ENCODE assay signal across 28 cellular contexts in the genomic region with DNA sequence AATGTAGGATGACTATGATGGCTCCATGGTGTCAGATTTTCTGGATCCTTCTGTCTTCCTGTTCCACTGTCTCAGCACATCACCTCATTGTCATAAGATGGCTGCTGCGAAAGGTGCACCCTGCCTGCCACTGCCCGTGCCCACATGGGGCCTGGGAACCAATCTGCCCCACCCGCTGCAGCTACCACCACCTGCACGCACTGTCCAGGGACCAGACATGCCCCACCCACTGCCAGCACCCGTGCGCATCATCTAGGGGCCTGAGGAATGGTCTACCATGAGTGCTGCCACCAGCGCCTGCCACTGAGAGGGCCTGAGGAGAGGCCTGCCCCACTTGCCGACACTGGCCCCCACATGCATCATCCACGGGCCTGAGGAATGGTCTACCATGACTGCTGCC. TPM values are rescaled to one million over a fixed set of nuclear protein-coding genes. Genes with fewer than 3 reads are reported as not detected.
"Had no signal": no experiment of that assay in that cellular context is flagged by ENCODE, and none has a peak within 500 bp of the region (broad histone marks: within the 10 kb centered on the region; RNA-seq: fewer than 3 reads in every experiment).

No MANE protein-coding gene starts in this region.

- H3K4me3 Mint-ChIP-seq: activated CD4-positive, alpha-beta T cell treated with anti-CD3 and anti-CD28 coated beads, Interleukin-2, amount 10 ng/mL, durations not matched to agents 24 days and 14 days; activated CD8-positive, alpha-beta T cell treated with anti-CD3 and anti-CD28 coated beads for 36 hours; activated naive CD4-positive, alpha-beta T cell treated with anti-CD3 and anti-CD28 coated beads for 36 hours; activated T-cell treated with anti-CD3 and anti-CD28 coated beads, Interleukin-2, amount 50 U/mL, for 72 hours; activated T-helper 17 cell treated with anti-CD3 and anti-CD28 coated beads, Interleukin-2, amount 50 U/mL, for 72 hours; T-helper 1 cell treated with Interleukin-12 subunit alpha and Interleukin-12 subunit beta and Interleukin-4 antibody, amounts not matched to agents 30 μg/mL and 1 μg/mL, for 36 hours; T-helper 2 cell treated with Interferon-gamma antibody and Interleukin-4, amounts not matched to agents 5 μg/mL and 100 μg/mL, for 36 hours had no signal

- H3K27ac ChIP-seq: adrenal gland, body of pancreas, breast epithelium, SJCRH30, SK-N-MC had no signal

- ATAC-seq: activated CD8-positive, alpha-beta T cell treated with anti-CD3 and anti-CD28 coated beads for 36 hours; activated naive CD4-positive, alpha-beta T cell treated with anti-CD3 and anti-CD28 coated beads, Interleukin-2, amount 50 U/mL, for 72 hours; activated T-cell treated with anti-CD3 and anti-CD28 coated beads, Interleukin-2, amount 50 U/mL, for 72 hours; activated T-helper 17 cell treated with anti-CD3 and anti-CD28 coated beads, Interleukin-2, amount 50 U/mL, for 72 hours; body of pancreas; Panc1 had no signal

- H3K4me1 Mint-ChIP-seq: activated CD4-positive, alpha-beta T cell treated with anti-CD3 and anti-CD28 coated beads, Interleukin-2, amount 10 ng/mL, durations not matched to agents 24 days and 14 days; activated T-helper 17 cell treated with anti-CD3 and anti-CD28 coated beads, Interleukin-2, amount 50 U/mL, for 72 hours had no signal

- H3K27ac Mint-ChIP-seq: activated CD4-positive, alpha-beta T cell treated with anti-CD3 and anti-CD28 coated beads, Interleukin-2, amount 10 ng/mL, durations not matched to agents 24 days and 14 days; activated CD8-positive, alpha-beta T cell treated with anti-CD3 and anti-CD28 coated beads for 36 hours; activated naive CD4-positive, alpha-beta T cell treated with anti-CD3 and anti-CD28 coated beads for 36 hours; activated naive CD4-positive, alpha-beta T cell treated with anti-CD3 and anti-CD28 coated beads, Interleukin-2, amount 50 U/mL, for 72 hours; activated T-cell treated with anti-CD3 and anti-CD28 coated beads, Interleukin-2, amount 50 U/mL, for 72 hours; activated T-helper 17 cell treated with anti-CD3 and anti-CD28 coated beads, Interleukin-2, amount 50 U/mL, for 72 hours; T-helper 1 cell treated with Interleukin-12 subunit alpha and Interleukin-12 subunit beta and Interleukin-4 antibody, amounts not matched to agents 30 μg/mL and 1 μg/mL, for 36 hours; T-helper 2 cell treated with Interferon-gamma antibody and Interleukin-4, amounts not matched to agents 5 μg/mL and 100 μg/mL, for 36 hours had no signal

- DNase-seq: activated CD4-positive, alpha-beta T cell treated with anti-CD3 and anti-CD28 coated beads, Interleukin-2, amount 10 ng/mL, durations not matched to agents 24 days and 14 days; activated CD4-positive, alpha-beta T cell treated with anti-CD3 and anti-CD28 coated beads, Interleukin-2, amount 50 U/mL, for 4 hours; activated CD8-positive, alpha-beta T cell treated with anti-CD3 and anti-CD28 coated beads for 36 hours; activated gamma-delta T cell treated with Interleukin-2 at 50 U/mL for 16 hours; activated naive CD4-positive, alpha-beta T cell treated with anti-CD3 and anti-CD28 coated beads for 36 hours; activated T-cell treated with anti-CD3 and anti-CD28 coated beads, Interleukin-2, amount 50 U/mL, for 1 hour; activated T-cell treated with anti-CD3 and anti-CD28 coated beads, Interleukin-2, amount 50 U/mL, for 72 hours; body of pancreas; central memory CD4-positive, alpha-beta T cell; Kasumi-1; MG63; NCI-H1092; NCI-H1436 treated with DMSO at 0.1 percent for 48 hours; NCI-H1694 treated with DMSO at 0.1 percent for 48 hours; NCI-H2029; NCI-H345; NCI-H524 treated with DMSO at 0.1 percent for 48 hours; SHP77; SJCRH30 had no signal

RNA-seq across cellular contexts. Expression of gene CYP46A1, which starts 23.8 kb away (rescaled TPM):
- total RNA-seq: RPMI7951 had no signal
